4 cellular contexts compared by ENCODE assay signal in the genomic region with DNA sequence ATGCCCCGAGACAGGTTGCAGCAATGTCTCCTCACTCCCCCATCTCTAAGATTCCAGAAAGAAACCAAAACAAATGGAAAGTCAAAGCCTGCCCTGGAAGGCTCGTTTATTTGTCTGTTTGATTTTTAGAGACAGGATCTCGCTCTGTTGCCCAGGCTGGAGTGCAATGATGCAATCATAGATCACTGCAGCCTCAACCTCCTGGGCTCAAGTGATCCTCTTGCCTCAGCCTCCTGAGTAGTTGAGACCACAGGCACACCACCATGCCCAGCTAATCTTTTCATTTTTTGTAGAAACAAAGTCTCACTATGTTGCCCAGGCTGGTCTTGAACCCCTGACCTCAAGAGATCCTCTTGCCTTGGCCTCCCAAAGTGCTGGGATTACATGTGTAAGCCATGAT.
DNase-seq lines count a peak whose midpoint lies in the region; ATAC-seq, FAIRE-seq and TF ChIP-seq lines count a peak whose summit lies in the region.
"Not testable (repeated sequence)": the region's sequence is repeated elsewhere in the genome, so short reads cannot be mapped to it uniquely, and the experiment has no call there.

No MANE protein-coding gene starts in this region.

- in situ Hi-C loops in K562 (cut with MboI); HepG2 (cut with HindIII; ENCODE audit: extremely low pct_ligation_motif_present, low pct_unique_long_range_greater_than_20kb): not testable (repeated sequence)

- not testable (repeated sequence) for H3K27ac ChIP-seq in HEK293 (ENCODE audit: extremely low read depth, low read depth, low read length); K562 (ENCODE audit: extremely low read depth, low read depth, low read length); HepG2 (ENCODE audit: extremely low read length, insufficient read depth, low read length)

- peaks cover 49% of the 10 kb centered on the region for H3K4me1 Mint-ChIP-seq in glutamatergic neuron (ENCODE audit: low read depth, unreplicated experiment)

- DNase-seq in K562 (ENCODE audit: extremely low read depth in 1 of 4, low spot score in 3 of 4); glutamatergic neuron; HepG2 (ENCODE audit: low spot score): not testable (repeated sequence)

- not testable (repeated sequence) for TF ChIP-seq RAD21 in K562 (CRISPR knock-in tag; conservative IDR thresholded peaks at IDR 0.05 in 1 of 2, IDR thresholded peaks at IDR 0.05 in 1 of 2); HepG2 (CRISPR knock-in tag; IDR thresholded peaks at IDR 0.05)

- not testable (repeated sequence) for H3K9me3 ChIP-seq in HEK293 (ENCODE audit: control insufficient read depth, insufficient read depth, low read depth, low read length); K562 (replicated peaks; ENCODE audit: control insufficient read depth, insufficient read depth, low read depth, low read length); HepG2 (ENCODE audit: low read length)

- H3K9me1 ChIP-seq in K562 (ENCODE audit: control insufficient read depth, insufficient read depth, low read length) = not testable (repeated sequence)

- H3K4me1 ChIP-seq in HEK293 (ENCODE audit: control insufficient read depth, insufficient read depth, low read length); K562 (replicated peaks in 1 of 2; ENCODE audit: control insufficient read depth in 2 of 2, insufficient read depth in 2 of 2, low read length in 2 of 2); HepG2 (ENCODE audit: insufficient read depth, low read length): not testable (repeated sequence)

- not testable (repeated sequence) for ATAC-seq in K562, HepG2

- TF ChIP-seq CTCF in HEK293 (tag by site-specific recombination; IDR thresholded peaks at IDR 0.05); K562 (IDR thresholded peaks at IDR 0.05 in 2 of 3, conservative IDR thresholded peaks at IDR 0.05 in 1 of 3; ENCODE audit: insufficient read depth in 2 of 3, low read depth in 1 of 3, low read length in 3 of 3); glutamatergic neuron (IDR thresholded peaks at IDR 0.05; ENCODE audit: partially characterized antibody, unreplicated experiment); HepG2 (CRISPR knock-in tag; IDR thresholded peaks at IDR 0.05): not testable (repeated sequence)

- H3K36me3 ChIP-seq in HEK293 (ENCODE audit: control insufficient read depth in 2 of 2, insufficient read depth in 1 of 2, low read length in 2 of 2); K562 (ENCODE audit: control insufficient read depth, insufficient read depth, low read length); HepG2 (replicated peaks in 1 of 2; ENCODE audit: control insufficient read depth in 1 of 2, insufficient read depth in 2 of 2, low read length in 2 of 2): not testable (repeated sequence)

- POLR2A ChIA-PET in HEK293 (lab: Yijun Ruan, JAX); K562 (lab: Yijun Ruan, JAX); HepG2 (lab: Yijun Ruan, JAX): not testable (repeated sequence)

- H3K27ac Mint-ChIP-seq in glutamatergic neuron (ENCODE audit: unreplicated experiment) = peak overlapping the region; percentile 17

- H3K9me3 Mint-ChIP-seq in glutamatergic neuron (ENCODE audit: unreplicated experiment) = peaks cover 21% of the 10 kb centered on the region

- not testable (repeated sequence) for H4K20me1 ChIP-seq in K562 (replicated peaks; ENCODE audit: control insufficient read depth, insufficient read depth, low read length); HepG2 (ENCODE audit: insufficient read depth, low read length)

- intact Hi-C loops in K562 (cut with micrococcal nuclease); HepG2 (cut with micrococcal nuclease; ENCODE audit: unreplicated experiment): not testable (repeated sequence)

- BruUV-seq in K562 (replicated peaks; lab: Mats Ljungman, UMichigan); HepG2 (replicated peaks; lab: Mats Ljungman, UMichigan): not testable (repeated sequence)

- CTCF ChIA-PET in HEK293 (lab: Yijun Ruan, JAX); K562 (lab: Yijun Ruan, JAX; ENCODE audit: low intra/inter-chr PET ratio); HepG2 (lab: Yijun Ruan, JAX; ENCODE audit: low intra/inter-chr PET ratio, low total read pairs): not testable (repeated sequence)

- H3K36me3 Mint-ChIP-seq in glutamatergic neuron (ENCODE audit: unreplicated experiment) = not testable (repeated sequence)

- FAIRE-seq in K562 (lab: Jason Lieb, UNC); HepG2 (lab: Jason Lieb, UNC): not testable (repeated sequence)

- not testable (repeated sequence) for H3K9ac ChIP-seq in K562 (ENCODE audit: insufficient read depth in 1 of 2, low read depth in 2 of 2, low read length in 2 of 2); HepG2 (ENCODE audit: insufficient read depth, low read depth, low read length)

- H3K27me3 ChIP-seq in K562 (ENCODE audit: control insufficient read depth in 2 of 2, insufficient read depth in 2 of 2, low read length in 2 of 2) (peaks cover 43 to 64% of the 10 kb centered on the region in 2 experiments), HepG2 (ENCODE audit: control insufficient read depth in 1 of 2, insufficient read depth in 2 of 2, low read length in 2 of 2) (peaks cover 8 to 58% of the 10 kb centered on the region in 2 experiments; a peak in 4 of 5 replicates)

- not testable (repeated sequence) for TF ChIP-seq EP300 in K562 (IDR thresholded peaks at IDR 0.05; ENCODE audit: low read length); HepG2 (IDR thresholded peaks at IDR 0.05; ENCODE audit: low read depth in 2 of 2, low read length in 2 of 2); HepG2 (CRISPR knock-in tag; IDR thresholded peaks at IDR 0.05; ENCODE audit: borderline replicate concordance)

- not testable (repeated sequence) for H3K79me2 ChIP-seq in K562 (ENCODE audit: control insufficient read depth, insufficient read depth, low read length); HepG2 (ENCODE audit: insufficient read depth, low read length)

- peaks cover 15% of the 10 kb centered on the region for H3K27me3 Mint-ChIP-seq in glutamatergic neuron (ENCODE audit: unreplicated experiment)

- WGBS in K562 (ENCODE audit: insufficient coverage, low coverage, missing lambda C conversion rate) = 0% methylated on average over 3 of the region's 3 CpGs
- 45% methylated on average over 2 of the region's 3 CpGs for WGBS in HepG2 (ENCODE audit: low lambda C conversion rate)

- not testable (repeated sequence) for H2AFZ ChIP-seq in K562 (ENCODE audit: low read depth, low read length); HepG2 (ENCODE audit: low read length)

- not testable (repeated sequence) for H3K4me3 Mint-ChIP-seq in glutamatergic neuron (ENCODE audit: unreplicated experiment)

- not testable (repeated sequence) for H3K4me2 ChIP-seq in K562 (ENCODE audit: insufficient read depth, low read length); HepG2 (ENCODE audit: low read depth, low read length)

- TF ChIP-seq POLR2A in K562 (conservative IDR thresholded peaks at IDR 0.05); HepG2 (IDR thresholded peaks at IDR 0.05; ENCODE audit: insufficient read depth in 1 of 2, low read depth in 2 of 2, low read length in 2 of 2): not testable (repeated sequence)

- H3K4me3 ChIP-seq in HEK293 (ENCODE audit: low read depth, low read length); K562; HepG2 (replicated peaks in 1 of 3; ENCODE audit: insufficient read depth in 1 of 3, low read depth in 2 of 3, low read length in 3 of 3): not testable (repeated sequence)

TF ChIP-seq in HEK293, 187 proteins besides CTCF, POLR2A, EP300 and RAD21:
- TF ChIP-seq ZNF121 (tag by site-specific recombination; IDR thresholded peaks at IDR 0.05) = peak; percentile 52; the same call in 1 of the 2 replicates

TF ChIP-seq in K562, 482 proteins besides CTCF, POLR2A, EP300 and RAD21 (continues in another document):
- TF ChIP-seq, protein P1, sequence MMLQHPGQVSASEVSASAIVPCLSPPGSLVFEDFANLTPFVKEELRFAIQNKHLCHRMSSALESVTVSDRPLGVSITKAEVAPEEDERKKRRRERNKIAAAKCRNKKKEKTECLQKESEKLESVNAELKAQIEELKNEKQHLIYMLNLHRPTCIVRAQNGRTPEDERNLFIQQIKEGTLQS (IDR thresholded peaks at IDR 0.05) = peak; percentile 46; the same call in 1 of the 2 replicates
- TF ChIP-seq, protein P1 (CRISPR knock-in tag; conservative IDR thresholded peaks at IDR 0.05) = not testable (repeated sequence)
- TF ChIP-seq CEBPG (CRISPR knock-in tag; IDR thresholded peaks at IDR 0.05) (peak; percentile 41; the same call in 1 of the 2 replicates), CEBPG (tag; conservative IDR thresholded peaks at IDR 0.05 in 1 of 2, IDR thresholded peaks at IDR 0.05 in 1 of 2) (0 out of 4 replicates have a peak, but pooled peaks of 1 of the 2 experiments have one; percentile 19)

TF ChIP-seq in HepG2, 621 proteins besides CTCF, POLR2A, EP300 and RAD21:
- 0 out of 2 replicates have a peak, but pooled peaks have one; percentile 13 for TF ChIP-seq CEBPB (IDR thresholded peaks at IDR 0.05; ENCODE audit: borderline replicate concordance, low read depth, low read length)
